Comparison of ENCODE assay signal across 24 cellular contexts in the genomic region with DNA sequence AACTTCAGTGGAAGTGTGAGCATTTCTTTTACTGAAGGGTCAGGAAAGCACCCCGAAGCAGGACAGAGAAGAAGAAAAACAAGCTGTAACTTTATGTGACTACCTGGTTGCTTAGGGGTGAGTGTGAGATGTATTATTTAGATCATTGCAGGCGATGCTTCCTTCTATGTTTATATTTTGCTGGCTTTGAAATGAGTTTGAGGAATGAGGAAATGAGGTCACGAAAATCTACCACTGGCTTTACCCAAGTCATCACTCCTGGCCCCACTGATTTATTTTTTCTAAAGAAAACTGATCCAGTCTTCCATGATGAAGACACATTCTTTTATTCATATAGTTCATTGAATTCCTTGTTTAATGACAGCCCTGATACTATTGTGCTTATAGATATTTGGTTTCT.
"Had no signal": no experiment of that assay in that cellular context is flagged by ENCODE, and none has a peak within 500 bp of the region (broad histone marks: within the 10 kb centered on the region; RNA-seq: fewer than 3 reads in every experiment).

No MANE protein-coding gene starts in this region.

- H3K27me3 ChIP-seq: breast epithelium, colonic mucosa, esophagus squamous epithelium, right lobe of liver, testis, transverse colon had no signal

- H3K9me3 ChIP-seq: breast epithelium, colonic mucosa, esophagus squamous epithelium, right lobe of liver, testis, transverse colon had no signal

- DNase-seq: activated CD4-positive, alpha-beta memory T cell treated with anti-CD3 and anti-CD28 coated beads for 36 hours; activated CD4-positive, alpha-beta T cell treated with anti-CD3 and anti-CD28 coated beads, Interleukin-2, amount 10 ng/mL, durations not matched to agents 24 days and 14 days; activated CD4-positive, CD25-positive, alpha-beta regulatory T cell treated with anti-CD3 and anti-CD28 coated beads, Interleukin-2, amount 50 U/mL, for 72 hours; activated CD8-positive, alpha-beta memory T cell treated with anti-CD3 and anti-CD28 coated beads, Interleukin-2, amount 50 U/mL, for 4 hours; activated effector memory CD4-positive, alpha-beta T cell treated with anti-CD3 and anti-CD28 coated beads, Interleukin-2, amount 50 U/mL, for 16 hours; activated naive CD4-positive, alpha-beta T cell treated with anti-CD3 and anti-CD28 coated beads, Interleukin-2, amount 50 U/mL, for 16 hours; activated T-cell treated with anti-CD3 and anti-CD28 coated beads, Interleukin-2, amount 50 U/mL, for 1 hour; colonic mucosa; effector CD8-positive, alpha-beta T cell; esophagus squamous epithelium; left cardiac atrium; left ventricle myocardium superior; right lobe of liver; stimulated activated CD4-positive, alpha-beta T cell treated with anti-CD3 and anti-CD28 coated beads, Interleukin-2, amount 100 ng/mL, for 48 hours; stimulated activated naive CD8-positive, alpha-beta T cell treated with anti-CD3 and anti-CD28 coated beads, Interleukin-15, Interleukin-2, amounts not matched to agents 100 U/mL and 50 U/mL, for 24 hours; T-helper 17 cell; T1000; testis; transverse colon had no signal

- ATAC-seq: left cardiac atrium; left ventricle myocardium superior; right lobe of liver; stimulated activated naive CD8-positive, alpha-beta T cell treated with anti-CD3 and anti-CD28 coated beads, Interleukin-15, Interleukin-2, amounts not matched to agents 100 U/mL and 50 U/mL, for 24 hours; T-helper 17 cell had no signal

- H3K27ac ChIP-seq: breast epithelium, colonic mucosa, epithelial cell of prostate, esophagus squamous epithelium, right lobe of liver, testis, transverse colon had no signal

- FAIRE-seq: endometrium, frontal cortex, islet of Langerhans had no signal

- H3K36me3 ChIP-seq: breast epithelium, colonic mucosa, esophagus squamous epithelium, right lobe of liver, transverse colon had no signal

- H3K4me1 ChIP-seq: breast epithelium, colonic mucosa, esophagus squamous epithelium, testis, transverse colon had no signal

- H3K4me3 ChIP-seq: breast epithelium, colonic mucosa, esophagus squamous epithelium, right lobe of liver, testis, transverse colon had no signal
